ENCODE assay signal across 9 cellular contexts in the genomic region with DNA sequence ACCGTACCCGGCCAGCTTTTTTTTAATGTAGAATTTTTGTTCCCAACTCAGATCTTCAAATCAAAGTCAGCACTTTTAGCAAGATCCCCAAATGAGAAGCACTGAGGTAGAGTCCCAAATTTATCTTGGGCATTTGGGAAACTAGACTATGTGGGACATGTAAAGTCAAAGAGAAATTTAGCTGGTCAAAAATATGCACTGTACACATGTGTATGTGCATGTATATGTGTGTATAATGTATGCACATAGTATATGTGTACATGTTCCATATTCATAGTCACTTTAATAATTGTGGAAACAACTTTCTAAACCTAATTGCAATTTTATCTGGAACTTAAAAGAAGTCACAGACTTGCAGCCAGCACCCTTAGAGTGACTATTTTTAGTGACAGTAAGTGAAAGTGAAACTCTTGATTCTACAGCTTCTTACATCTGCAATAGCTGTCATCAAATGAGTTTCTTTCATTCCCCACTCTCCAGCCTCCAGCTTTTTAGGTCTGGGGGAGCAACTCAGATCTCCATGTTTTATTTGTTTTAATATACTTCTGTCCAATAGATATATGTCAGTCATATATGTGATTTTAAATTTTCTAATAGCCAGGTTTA. TPM values are rescaled to one million over a fixed set of nuclear protein-coding genes. Genes with fewer than 3 reads are reported as not detected.
A peak's percentile ranks its signal among the peaks of the same experiment; 100 is the strongest.
DNase-seq lines count a peak whose midpoint lies in the region; ATAC-seq and TF ChIP-seq lines count a peak whose summit lies in the region.
"Had no signal": no experiment of that assay in that cellular context is flagged by ENCODE, and none has a peak within 500 bp of the region (broad histone marks: within the 10 kb centered on the region; RNA-seq: fewer than 3 reads in every experiment).

No MANE protein-coding gene starts in this region.

- peak; percentile 82 for ATAC-seq in GM18519 (IDR thresholded peaks at IDR 0.05; ENCODE audit: low FRiP score, unreplicated experiment)

- no peaks in the 10 kb centered on the region for H3K9me3 Mint-ChIP-seq in HFFc6

- no peak overlapping the region for H3K4me3 Mint-ChIP-seq in HFFc6

- CTCF ChIA-PET in HEK293T (lab: Yijun Ruan, JAX) = no interaction called here

- DNase-seq in HFFc6 (no peak), MV-4-11 (lab: John Stamatoyannopoulos, UW) (peak; percentile 63), kidney tubule cell (ENCODE audit: low spot score) (peak; percentile 24), HEK293T (ENCODE audit: extremely low spot score) (no peak), dorsolateral prefrontal cortex (no peak), NCI-H446 treated with DMSO at 0.1 percent for 48 hours (lab: John Stamatoyannopoulos, UW) (no peak)
- DNase-seq in activated effector memory CD4-positive, alpha-beta T cell treated with anti-CD3 and anti-CD28 coated beads, Interleukin-2, amount 50 U/mL, for 16 hours = no peak

- peaks cover 17% of the 10 kb centered on the region for H3K36me3 Mint-ChIP-seq in HFFc6 (ENCODE audit: low read depth)

- H3K27ac Mint-ChIP-seq in HFFc6 = peak overlapping the region; percentile 23; the same call in 1 of the 2 replicates

- H3K4me1 Mint-ChIP-seq in HFFc6 (ENCODE audit: low read depth) = peaks cover 13% of the 10 kb centered on the region

- H3K27ac ChIP-seq in dorsolateral prefrontal cortex = peak overlapping the region in 5 of 59 donors; percentile 1 to 33 (median 6)
- H3K27ac ChIP-seq: SK-N-MC had no signal

- H3K27me3 ChIP-seq in dorsolateral prefrontal cortex = no peaks in the 10 kb centered on the region

- intact Hi-C loops in dorsolateral prefrontal cortex (cut with DNase I) = no loop called here

- peak overlapping the region in 1 of 59 donors; percentile 8 for H3K4me3 ChIP-seq in dorsolateral prefrontal cortex
- H3K4me3 ChIP-seq: SK-N-MC had no signal

- no peaks in the 10 kb centered on the region for H3K27me3 Mint-ChIP-seq in HFFc6 (ENCODE audit: insufficient read depth)

- POLR2A ChIA-PET in HEK293T (lab: Yijun Ruan, JAX) = no interaction called here

- TF ChIP-seq CTCF in HFFc6 (IDR thresholded peaks at IDR 0.05) (no peak), dorsolateral prefrontal cortex (IDR thresholded peaks at IDR 0.05 in 54 of 56, conservative IDR thresholded peaks at IDR 0.05 in 2 of 56; ENCODE audit: low read depth in 1 of 56, partially characterized antibody in 56 of 56) (no peak)

TF ChIP-seq in HEK293T, 16 proteins besides CTCF, POLR2A, EP300 and RAD21:
- no peak for TF ChIP-seq L3MBTL2 (conservative IDR thresholded peaks at IDR 0.05)
- TF ChIP-seq SP1 (IDR thresholded peaks at IDR 0.05) = no peak
- TF ChIP-seq HDGF (IDR thresholded peaks at IDR 0.05; ENCODE audit: borderline replicate concordance) = no peak
- no peak for TF ChIP-seq CTBP1 (IDR thresholded peaks at IDR 0.05; ENCODE audit: borderline replicate concordance)
- no peak for TF ChIP-seq ZNF384 (IDR thresholded peaks at IDR 0.05)
- TF ChIP-seq FOXK2 (IDR thresholded peaks at IDR 0.05) = no peak
- no peak for TF ChIP-seq ELF4 (IDR thresholded peaks at IDR 0.05)

RNA-seq across cellular contexts. Expression of gene CDC40, which starts 53.6 kb away (rescaled TPM):
- total RNA-seq in HFFc6 (2021; fragmentation: NEBNext Ultra II Directional; extraction: Animal tissue kit (Norgen Biotek cat#: 25700)) = 10 to 100 TPM; 18.7 to 20.1 (median 19.6) TPM
- total RNA-seq in dorsolateral prefrontal cortex = 10 to 100 TPM; 16.6 to 60.0 (median 36.2) TPM

RNA-seq across cellular contexts. Expression of gene WASF1, which starts 54.4 kb away (rescaled TPM):
- 10 to 100 TPM; 11.6 to 13.5 (median 12.3) TPM for total RNA-seq in HFFc6 (2021; fragmentation: NEBNext Ultra II Directional; extraction: Animal tissue kit (Norgen Biotek cat#: 25700))
- 100 to 1,000 TPM in 106 of 120 experiments, 10 to 100 TPM in 14; 44.7 to 218 (median 145) TPM for total RNA-seq in dorsolateral prefrontal cortex

Comparison
In these comparisons a context has a peak if more than half of its experiments do, and no peak if none do; other contexts are left out.
1. DNase-seq: peak in MV-4-11 (single experiment) and kidney tubule cell (single experiment); none in HFFc6 (single experiment), HEK293T (single experiment), dorsolateral prefrontal cortex (0 of 10), activated effector memory CD4-positive, alpha-beta T cell treated with anti-CD3 and anti-CD28 coated beads, Interleukin-2, amount 50 U/mL, for 16 hours (single experiment) and NCI-H446 treated with DMSO at 0.1 percent for 48 hours (single experiment).